In genomic region chr19:1026189-1027019, GRCh38 we compare ENCODE assay signal across 8 cellular contexts. TPM values are rescaled to one million over a fixed set of nuclear protein-coding genes. Genes with fewer than 3 reads are reported as not detected.
DNase-seq lines count a peak whose midpoint lies in the region; ATAC-seq and TF ChIP-seq lines count a peak whose summit lies in the region.

Gene CNN2, plus strand, starts transcription at chr19:1026608. Its CDS starts 54 bp downstream, at chr19:1026662.

- ATAC-seq in CD4-positive, alpha-beta T cell (ENCODE audit: poor library complexity) = peak; percentile 16
- ATAC-seq in GM21423 (IDR thresholded peaks at IDR 0.05; ENCODE audit: unreplicated experiment) = peak; percentile 41
- peak; percentile 54 to 63 for ATAC-seq in activated CD4-positive, CD25-positive, alpha-beta regulatory T cell treated with anti-CD3 and anti-CD28 coated beads, Interleukin-2, amount 50 U/mL, for 24 hours

- H3K27me3 Mint-ChIP-seq in CD4-positive, alpha-beta T cell = peaks cover 3% of the 10 kb centered on the region

- peak within 1 kb of the TSS; percentile 92 for H3K9ac ChIP-seq in Loucy (ENCODE audit: low read depth, low read length, poor library complexity, severe bottlenecking)

- H3K9me2 ChIP-seq in Loucy (replicated peaks; ENCODE audit: low read depth, low read length) = no peaks in the 10 kb centered on the region

- peaks cover 44% of the 10 kb centered on the region for H4K20me1 ChIP-seq in Loucy (ENCODE audit: insufficient read depth, low read length, poor library complexity, severe bottlenecking)

- H3K27ac Mint-ChIP-seq in CD4-positive, alpha-beta T cell = peak within 1 kb of the TSS; percentile 93

- no peaks in the 10 kb centered on the region for H3K27me3 ChIP-seq in CD4-positive, alpha-beta T cell (ENCODE audit: control insufficient read depth, insufficient read depth, low read length)
- H3K27me3 ChIP-seq in Loucy (ENCODE audit: insufficient read depth, low read length, poor library complexity, severe bottlenecking) = no peaks in the 10 kb centered on the region
- peaks cover 2% of the 10 kb centered on the region for H3K27me3 ChIP-seq in layer of hippocampus (ENCODE audit: control insufficient read depth, insufficient read depth, low read length)

- H3K36me3 ChIP-seq in Loucy (ENCODE audit: insufficient read depth, low read length) = peaks cover 10% of the 10 kb centered on the region; the same call in 1 of the 2 replicates

- H3K79me2 ChIP-seq in Loucy (ENCODE audit: insufficient read depth, low read length) = peaks cover 48% of the 10 kb centered on the region

- peaks cover 8% of the 10 kb centered on the region for H3K4me1 ChIP-seq in Loucy (ENCODE audit: insufficient read depth, low read length, poor library complexity, severe bottlenecking)

- H3K27ac ChIP-seq in CD4-positive, alpha-beta T cell (ENCODE audit: low read depth, low read length) = peak within 1 kb of the TSS; percentile 85
- H3K27ac ChIP-seq in cingulate gyrus (ENCODE audit: low read depth, low read length) (peak within 1 kb of the TSS; percentile 51), layer of hippocampus (ENCODE audit: low read depth, low read length) (peak within 1 kb of the TSS; percentile 75)

- H3K9me3 ChIP-seq in CD4-positive, alpha-beta T cell (ENCODE audit: control insufficient read depth, low read length) = no peaks in the 10 kb centered on the region
- H3K9me3 ChIP-seq in Loucy (ENCODE audit: insufficient read depth, low read depth, low read length) = no peaks in the 10 kb centered on the region

- peaks cover 33% of the 10 kb centered on the region for H3K36me3 Mint-ChIP-seq in CD4-positive, alpha-beta T cell (ENCODE audit: low read depth)

- no peaks in the 10 kb centered on the region for H3K9me3 Mint-ChIP-seq in CD4-positive, alpha-beta T cell

- CTCF ChIA-PET in CD4-positive, alpha-beta T cell (lab: Charles Lee) = interaction anchor here (0.9 to 2.1 kb wide), 6 partner anchors 12 to 218 kb away, joined by 3 to 8 read pairs (median 5); no protein-coding TSS in a partner anchor

- POLR2A ChIA-PET in CD4-positive, alpha-beta T cell (lab: Charles Lee) = interaction anchor here (0.5 to 10.0 kb wide), 14 partner anchors 12 to 249 kb away, joined by 3 to 203 read pairs (median 6); partner anchors contain the start of genes ABCA7, ARHGAP45, CIRBP and FAM174C

- H3F3A ChIP-seq in Loucy (ENCODE audit: low read depth) = peaks cover 20% of the 10 kb centered on the region; the same call in 1 of the 2 replicates

- intact Hi-C loops in CD4-positive, alpha-beta T cell (cut with DNase I, micrococcal nuclease) = loop anchor here in 1 of 2 experiments (10.0 kb wide), 1 partner anchor 218 kb away; the partner anchor contains the start of genes ATP5F1D and MIDN

- peak within 1 kb of the TSS; percentile 98 for H3K4me3 ChIP-seq in Loucy (ENCODE audit: low read length, poor library complexity, severe bottlenecking)

- peaks cover 24% of the 10 kb centered on the region for H3K4me1 Mint-ChIP-seq in CD4-positive, alpha-beta T cell (ENCODE audit: low read depth)

- H3K4me3 Mint-ChIP-seq in CD4-positive, alpha-beta T cell = peak within 1 kb of the TSS; percentile 99

- H3K4me2 ChIP-seq in Loucy (ENCODE audit: low read depth, low read length, poor library complexity, severe bottlenecking) = peak within 1 kb of the TSS; percentile 86

- TF ChIP-seq CTCF in CD4-positive, alpha-beta T cell (IDR thresholded peaks at IDR 0.05) = no peak
- TF ChIP-seq CTCF in Loucy (conservative IDR thresholded peaks at IDR 0.05; ENCODE audit: low read length) = no peak

- DNase-seq in CD4-positive, alpha-beta T cell = peak in 7 of 10 experiments; percentile 47 to 68 (median 55)
- DNase-seq in stimulated activated CD4-positive, alpha-beta T cell treated with anti-CD3 and anti-CD28 coated beads, Interleukin-4, amount 100 ng/mL, for 24 hours = peak; percentile 73
- no peak for DNase-seq in COR-L47 (lab: John Stamatoyannopoulos, UW)

- H2AFZ ChIP-seq in Loucy (ENCODE audit: low read length) = peak within 1 kb of the TSS; percentile 83

RNA-seq across cellular contexts. Expression of gene CNN2, which starts in this region (rescaled TPM):
- 100 to 1,000 TPM; 307 to 318 TPM for total RNA-seq in CD4-positive, alpha-beta T cell
